ENCODE assay signal across 1 cellular context in genomic region chr10:133400624-133401424, GRCh38.
TF ChIP-seq lines count a peak whose summit lies in the region.

No MANE protein-coding gene starts in this region.

TF ChIP-seq in HepG2, 621 proteins besides CTCF, POLR2A, EP300 and RAD21:
- TF ChIP-seq RBM22 (optimal IDR thresholded peaks at IDR 0.05; ENCODE audit: low read length), result no peak
- TF ChIP-seq TOE1 (CRISPR knock-in tag; IDR thresholded peaks at IDR 0.05), result no peak
- no peak for TF ChIP-seq CHD2 (IDR thresholded peaks at IDR 0.05; ENCODE audit: low read depth, low read length)
- TF ChIP-seq ZNF766 (CRISPR knock-in tag; IDR thresholded peaks at IDR 0.05; ENCODE audit: borderline replicate concordance), result no peak
- TF ChIP-seq TEF (CRISPR knock-in tag; IDR thresholded peaks at IDR 0.05), result no peak
- TF ChIP-seq ATF3 (CRISPR knock-in tag; IDR thresholded peaks at IDR 0.05), result no peak
- TF ChIP-seq ZNF329 (CRISPR knock-in tag; IDR thresholded peaks at IDR 0.05; ENCODE audit: low read depth), result no peak
- no peak for TF ChIP-seq MAFG (CRISPR knock-in tag; IDR thresholded peaks at IDR 0.05)
- no peak for TF ChIP-seq MATR3 (CRISPR knock-in tag; IDR thresholded peaks at IDR 0.05)
- TF ChIP-seq ZNF383 (CRISPR knock-in tag; IDR thresholded peaks at IDR 0.05; ENCODE audit: borderline replicate concordance), result no peak
- no peak for TF ChIP-seq TFAP4 (IDR thresholded peaks at IDR 0.05; ENCODE audit: borderline replicate concordance, low read depth)
- TF ChIP-seq SRSF1 (optimal IDR thresholded peaks at IDR 0.05; ENCODE audit: low read depth, low read length), result no peak
- TF ChIP-seq HCFC1 (IDR thresholded peaks at IDR 0.05; ENCODE audit: low read depth, low read length), result no peak
- TF ChIP-seq HIVEP1 (CRISPR knock-in tag; IDR thresholded peaks at IDR 0.05), result no peak
- no peak for TF ChIP-seq AKNA (CRISPR knock-in tag; IDR thresholded peaks at IDR 0.05; ENCODE audit: borderline replicate concordance)
- no peak for TF ChIP-seq ZNF670 (CRISPR knock-in tag; IDR thresholded peaks at IDR 0.05; ENCODE audit: borderline replicate concordance)
- no peak for TF ChIP-seq SMAD1 (CRISPR knock-in tag; IDR thresholded peaks at IDR 0.05; ENCODE audit: borderline replicate concordance, low read depth)
- TF ChIP-seq MXD4 (CRISPR knock-in tag; IDR thresholded peaks at IDR 0.05), result no peak
- no peak for TF ChIP-seq ZNF205 (CRISPR knock-in tag; IDR thresholded peaks at IDR 0.05)
- TF ChIP-seq SKI (IDR thresholded peaks at IDR 0.05; ENCODE audit: partially characterized antibody), result no peak
